ENCODE assay signal across 8 cellular contexts in the genomic region with DNA sequence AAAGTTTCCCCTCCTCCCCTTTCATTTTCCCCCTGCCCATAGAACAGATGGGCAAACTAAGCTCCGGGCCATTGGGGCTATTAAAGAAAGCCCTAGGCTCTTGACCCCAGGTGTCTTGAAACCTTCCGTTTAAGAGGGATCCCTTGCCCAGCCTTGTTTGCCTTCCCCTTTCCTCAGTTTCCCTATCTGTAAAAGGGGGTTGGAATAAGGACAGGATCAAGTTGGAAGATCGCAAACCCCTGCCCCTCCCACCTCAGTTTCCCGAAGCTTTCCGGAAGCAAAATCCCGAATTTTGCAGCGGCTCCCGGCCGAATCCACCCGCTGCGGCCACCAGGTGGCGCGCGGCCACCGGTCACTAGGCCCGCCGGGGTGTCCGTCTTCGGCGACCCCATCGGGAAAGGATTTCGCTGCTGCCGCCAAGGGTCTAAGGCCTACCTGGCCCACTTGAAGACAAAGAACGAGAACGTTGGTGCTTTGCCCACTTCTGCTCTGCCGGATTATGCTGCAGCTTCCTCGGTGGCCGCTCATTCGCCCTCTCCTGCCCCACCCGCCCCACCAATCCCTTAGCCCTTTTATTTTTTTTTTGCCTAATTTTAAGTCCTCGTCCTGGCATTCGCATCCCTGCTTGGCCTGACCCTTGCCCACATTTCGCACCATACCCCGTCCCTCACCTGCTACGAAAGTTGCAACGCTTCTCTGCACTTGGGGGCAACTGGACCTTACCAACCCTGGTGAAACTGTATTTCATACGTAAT. TPM values are rescaled to one million over a fixed set of nuclear protein-coding genes. Genes with fewer than 3 reads are reported as not detected.
DNase-seq lines count a peak whose midpoint lies in the region; ATAC-seq, FAIRE-seq and TF ChIP-seq lines count a peak whose summit lies in the region.

No MANE protein-coding gene starts in this region.

- peak overlapping the region; percentile 66 for H3K4me3 ChIP-seq in BE2C (ENCODE audit: low read depth, low read length)
- H3K4me3 ChIP-seq in neuron (ENCODE audit: low read length): peak overlapping the region; percentile 77

- H3K9me3 ChIP-seq in BE2C (no peaks in the 10 kb centered on the region), neuron (ENCODE audit: low read length) (no peaks in the 10 kb centered on the region)

- peaks cover 38% of the 10 kb centered on the region for H3K4me1 Mint-ChIP-seq in activated naive CD8-positive, alpha-beta T cell treated with anti-CD3 and anti-CD28 coated beads for 36 hours
- peaks cover 9% of the 10 kb centered on the region for H3K4me1 Mint-ChIP-seq in glutamatergic neuron (ENCODE audit: low read depth, unreplicated experiment)

- H3K27me3 ChIP-seq in BE2C: peaks cover 42% of the 10 kb centered on the region
- peaks cover 18% of the 10 kb centered on the region for H3K27me3 ChIP-seq in neuron (ENCODE audit: insufficient read depth, low read length)

- no peaks in the 10 kb centered on the region for H3K36me3 Mint-ChIP-seq in activated naive CD8-positive, alpha-beta T cell treated with anti-CD3 and anti-CD28 coated beads for 36 hours
- H3K36me3 Mint-ChIP-seq in glutamatergic neuron (ENCODE audit: unreplicated experiment): no peaks in the 10 kb centered on the region

- no peak for ATAC-seq in GM19324 (IDR thresholded peaks at IDR 0.05; ENCODE audit: low FRiP score, unreplicated experiment)

- H2AFZ ChIP-seq in neuron (ENCODE audit: low read depth, low read length): peak overlapping the region; percentile 41

- peak; percentile 86 for DNase-seq in BE2C
- DNase-seq in GOT3 (lab: John Stamatoyannopoulos, UW): peak; percentile 6
- DNase-seq in NCI-H748 treated with DMSO at 0.1 percent for 48 hours (lab: John Stamatoyannopoulos, UW): peak; percentile 77
- DNase-seq in activated naive CD8-positive, alpha-beta T cell treated with anti-CD3 and anti-CD28 coated beads for 36 hours: peak; percentile 41
- peak; percentile 85 for DNase-seq in glutamatergic neuron
- no peak for DNase-seq in GM19239 (ENCODE audit: insufficient read length, low spot score)

- peaks cover 85% of the 10 kb centered on the region for H3K27me3 Mint-ChIP-seq in activated naive CD8-positive, alpha-beta T cell treated with anti-CD3 and anti-CD28 coated beads for 36 hours
- H3K27me3 Mint-ChIP-seq in glutamatergic neuron (ENCODE audit: unreplicated experiment): peaks cover 27% of the 10 kb centered on the region

- H3K36me3 ChIP-seq in BE2C (no peaks in the 10 kb centered on the region), neuron (ENCODE audit: insufficient read depth, low read length) (no peaks in the 10 kb centered on the region)

- no peaks in the 10 kb centered on the region for H3K9me3 Mint-ChIP-seq in activated naive CD8-positive, alpha-beta T cell treated with anti-CD3 and anti-CD28 coated beads for 36 hours
- peaks cover 23% of the 10 kb centered on the region for H3K9me3 Mint-ChIP-seq in glutamatergic neuron (ENCODE audit: unreplicated experiment)

- peak overlapping the region; percentile 82 for H3K4me3 Mint-ChIP-seq in activated naive CD8-positive, alpha-beta T cell treated with anti-CD3 and anti-CD28 coated beads for 36 hours
- peak overlapping the region; percentile 90 for H3K4me3 Mint-ChIP-seq in glutamatergic neuron (ENCODE audit: unreplicated experiment)

- H3K4me1 ChIP-seq in BE2C (no peaks in the 10 kb centered on the region), neuron (ENCODE audit: insufficient read depth, low read length) (peaks cover 36% of the 10 kb centered on the region)

- H3K27ac Mint-ChIP-seq in activated naive CD8-positive, alpha-beta T cell treated with anti-CD3 and anti-CD28 coated beads for 36 hours: peak overlapping the region; percentile 86
- H3K27ac Mint-ChIP-seq in glutamatergic neuron (ENCODE audit: unreplicated experiment): no peak overlapping the region

- no peak for FAIRE-seq in GM19239 (lab: Jason Lieb, UNC)

- TF ChIP-seq CTCF in BE2C (IDR thresholded peaks at IDR 0.05; ENCODE audit: low read depth, low read length) (peak; percentile 79), glutamatergic neuron (IDR thresholded peaks at IDR 0.05; ENCODE audit: partially characterized antibody, unreplicated experiment) (peak; percentile 98)

RNA-seq across cellular contexts. Expression of gene NR6A1, which starts 0.9 kb away (rescaled TPM):
- polyA plus RNA-seq in BE2C (2012; ENCODE audit: insufficient read depth, insufficient read length, low read depth): 0.23 TPM
- 1 to 10 TPM; 1.2 to 1.3 TPM for total RNA-seq in activated naive CD8-positive, alpha-beta T cell treated with anti-CD3 and anti-CD28 coated beads for 36 hours
- total RNA-seq in glutamatergic neuron (ENCODE audit: unreplicated experiment): 51.0 TPM

RNA-seq across cellular contexts. Expression of gene OLFML2A, which starts 4.9 kb away (rescaled TPM):
- 0.09 TPM for polyA plus RNA-seq in BE2C (2012; ENCODE audit: insufficient read depth, insufficient read length, low read depth)
- not detected for total RNA-seq in activated naive CD8-positive, alpha-beta T cell treated with anti-CD3 and anti-CD28 coated beads for 36 hours
- not detected for total RNA-seq in glutamatergic neuron (ENCODE audit: unreplicated experiment)

Comparison
In these comparisons a context has a peak if more than half of its experiments do, and no peak if none do; other contexts are left out.
1. RNA of gene NR6A1, which starts 0.9 kb away (total RNA-seq): 51.0 TPM in glutamatergic neuron (single experiment); 1.2 to 1.3 TPM in activated naive CD8-positive, alpha-beta T cell treated with anti-CD3 and anti-CD28 coated beads for 36 hours; every median in the first group is over 10 times any median in the second.